21 cellular contexts compared by ENCODE assay signal in the genomic region with DNA sequence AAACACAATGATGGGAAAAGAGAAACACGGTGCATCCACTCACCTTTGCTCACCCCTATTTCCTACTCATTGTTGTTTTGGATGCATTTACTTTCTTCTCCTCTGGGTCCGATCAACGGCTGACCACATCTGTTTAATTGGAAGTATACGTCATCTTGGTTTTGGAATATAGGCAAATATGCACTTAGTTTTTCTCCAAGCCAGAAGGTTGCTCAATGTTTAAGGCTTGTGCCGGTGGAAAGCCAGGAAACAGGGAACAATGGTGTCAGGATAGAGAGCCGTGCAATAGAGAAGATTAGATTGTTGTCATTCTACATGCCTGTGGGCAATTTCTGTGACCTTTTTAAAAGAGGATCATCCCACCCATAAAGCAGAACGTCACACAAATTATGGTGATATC.
DNase-seq lines count a peak whose midpoint lies in the region; ATAC-seq lines count a peak whose summit lies in the region.
"Had no signal": no experiment of that assay in that cellular context is flagged by ENCODE, and none has a peak within 500 bp of the region (broad histone marks: within the 10 kb centered on the region; RNA-seq: fewer than 3 reads in every experiment).

No MANE protein-coding gene starts in this region.

- H3K36me3 Mint-ChIP-seq in activated T-cell treated with anti-CD3 and anti-CD28 coated beads, Interleukin-2, amount 50 U/mL, for 72 hours (ENCODE audit: insufficient read depth in 2 of 2): no peaks in the 10 kb centered on the region
- H3K36me3 Mint-ChIP-seq: memory B cell, T-cell had no signal

- DNase-seq in ELR (ENCODE audit: low read depth) (peak; percentile 7), SJCRH30 (peak; percentile 80 to 93), fibroblast of gingiva (ENCODE audit: low read depth) (peak; percentile 97), pulmonary artery endothelial cell (ENCODE audit: low read depth, low spot score) (peak; percentile 84), retina (no peak), NCI-H1092 (lab: John Stamatoyannopoulos, UW) (no peak), RPMI8226 (no peak)
- no peak for DNase-seq in activated T-cell treated with anti-CD3 and anti-CD28 coated beads, Interleukin-2, amount 50 U/mL, for 72 hours
- DNase-seq: activated CD8-positive, alpha-beta T cell treated with anti-CD3 and anti-CD28 coated beads, Interleukin-2, amount 10 ng/mL, durations not matched to agents 7 days and 5 days; activated effector memory CD4-positive, alpha-beta T cell treated with Interleukin-2 at 50 U/mL for 16 hours; GM23248; NCI-H2107; NCI-H774; stimulated activated CD4-positive, alpha-beta T cell treated with anti-CD3 and anti-CD28 coated beads, Interleukin-1b, Interleukin-23, amount 100 ng/mL, for 48 hours; substantia nigra; T-cell; WERI-Rb-1 had no signal

- no peaks in the 10 kb centered on the region for H3K27me3 ChIP-seq in SJCRH30
- H3K27me3 ChIP-seq: BLaER1 treated with 17β-estradiol and CSF1 and Interleukin-3, amounts not matched to agents 10 nM and 100 nM; right atrium auricular region had no signal

- no peaks in the 10 kb centered on the region for H3K4me1 Mint-ChIP-seq in activated T-cell treated with anti-CD3 and anti-CD28 coated beads, Interleukin-2, amount 50 U/mL, for 72 hours (ENCODE audit: low read depth)
- H3K4me1 Mint-ChIP-seq: T-cell had no signal

- H3K36me3 ChIP-seq in SJCRH30: no peaks in the 10 kb centered on the region
- H3K36me3 ChIP-seq: BLaER1 treated with 17β-estradiol and CSF1 and Interleukin-3, amounts not matched to agents 10 nM and 100 nM; right atrium auricular region; WERI-Rb-1 had no signal

- H3K9me3 Mint-ChIP-seq in activated T-cell treated with anti-CD3 and anti-CD28 coated beads, Interleukin-2, amount 50 U/mL, for 72 hours: peaks cover 4 to 8% of the 10 kb centered on the region in 2 donors

- peak overlapping the region; percentile 80 for H3K27ac ChIP-seq in SJCRH30
- H3K27ac ChIP-seq: BLaER1 treated with 17β-estradiol and CSF1 and Interleukin-3, amounts not matched to agents 10 nM and 100 nM; GM23248; right atrium auricular region; WERI-Rb-1 had no signal

- H3K4me3 Mint-ChIP-seq in activated T-cell treated with anti-CD3 and anti-CD28 coated beads, Interleukin-2, amount 50 U/mL, for 72 hours: no peak overlapping the region
- H3K4me3 Mint-ChIP-seq: activated CD8-positive, alpha-beta T cell treated with anti-CD3 and anti-CD28 coated beads, Interleukin-2, amount 10 ng/mL, durations not matched to agents 7 days and 5 days; dendritic cell treated with granulocyte-macrophage colony-stimulating factor and Interleukin-4, amounts not matched to agents 40 ng/mL and 50 ng/mL, for 4 days; memory B cell; T-cell had no signal

- ATAC-seq in activated T-cell treated with anti-CD3 and anti-CD28 coated beads, Interleukin-2, amount 50 U/mL, for 72 hours (replicated peaks in 1 of 2): no peak
- ATAC-seq: activated CD8-positive, alpha-beta T cell treated with anti-CD3 and anti-CD28 coated beads, Interleukin-2, amount 10 ng/mL, durations not matched to agents 7 days and 5 days; T-cell had no signal

- peaks cover 8% of the 10 kb centered on the region for H3K4me1 ChIP-seq in SJCRH30
- H3K4me1 ChIP-seq: BLaER1 treated with 17β-estradiol and CSF1 and Interleukin-3, amounts not matched to agents 10 nM and 100 nM; right atrium auricular region had no signal

- H3K4me3 ChIP-seq in SJCRH30: peak overlapping the region; percentile 53
- H3K4me3 ChIP-seq: BLaER1 treated with 17β-estradiol and CSF1 and Interleukin-3, amounts not matched to agents 10 nM and 100 nM; GM23248; right atrium auricular region had no signal

- peaks cover 4% of the 10 kb centered on the region; the same call in 1 of the 2 replicates for H3K9me3 ChIP-seq in SJCRH30 (replicated peaks)

- H3K27me3 Mint-ChIP-seq in activated T-cell treated with anti-CD3 and anti-CD28 coated beads, Interleukin-2, amount 50 U/mL, for 72 hours (ENCODE audit: low read depth): no peaks in the 10 kb centered on the region

- H3K27ac Mint-ChIP-seq in activated T-cell treated with anti-CD3 and anti-CD28 coated beads, Interleukin-2, amount 50 U/mL, for 72 hours: no peak overlapping the region
- H3K27ac Mint-ChIP-seq: activated CD8-positive, alpha-beta T cell treated with anti-CD3 and anti-CD28 coated beads, Interleukin-2, amount 10 ng/mL, durations not matched to agents 7 days and 5 days; dendritic cell treated with granulocyte-macrophage colony-stimulating factor and Interleukin-4, amounts not matched to agents 40 ng/mL and 50 ng/mL, for 4 days; memory B cell; T-cell had no signal

Comparison
In these comparisons a context has a peak if more than half of its experiments do, and no peak if none do; other contexts are left out.
1. DNase-seq: peak in ELR (single experiment), SJCRH30 (2 of 2), fibroblast of gingiva (single experiment) and pulmonary artery endothelial cell (single experiment); none in retina (single experiment), NCI-H1092 (single experiment), activated T-cell treated with anti-CD3 and anti-CD28 coated beads, Interleukin-2, amount 50 U/mL, for 72 hours (0 of 2) and RPMI8226 (single experiment).